In the genomic region with DNA sequence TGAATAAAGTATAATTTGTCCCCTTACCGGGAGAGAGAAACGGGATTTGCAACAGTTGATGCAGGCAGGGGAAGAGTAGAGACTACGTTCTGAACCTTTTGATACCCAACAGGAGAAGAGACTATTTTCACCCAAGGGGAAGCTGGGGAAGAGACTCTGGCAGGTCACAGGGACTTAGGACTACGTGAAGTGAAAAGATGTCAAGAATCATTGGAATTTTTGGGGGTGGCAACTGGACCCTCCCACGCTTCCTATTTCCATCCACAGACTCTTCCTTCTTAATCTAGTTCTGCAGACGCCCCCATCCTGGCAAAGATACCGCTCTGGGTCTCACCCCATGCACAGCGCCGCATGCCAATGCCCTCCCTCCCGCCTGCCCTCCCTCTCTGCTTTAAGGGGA, we compare ENCODE assay signal across 35 cellular contexts. TPM values are rescaled to one million over a fixed set of nuclear protein-coding genes. Genes with fewer than 3 reads are reported as not detected.
"Had no signal": no experiment of that assay in that cellular context is flagged by ENCODE, and none has a peak within 500 bp of the region (broad histone marks: within the 10 kb centered on the region; RNA-seq: fewer than 3 reads in every experiment).

No MANE protein-coding gene starts in this region.

- H3K4me1 ChIP-seq: esophagus muscularis mucosa, foreskin keratinocyte, gastrocnemius medialis, heart left ventricle had no signal

- H3K27ac ChIP-seq: brain microvascular endothelial cell, coronary artery, dorsolateral prefrontal cortex, esophagus muscularis mucosa, foreskin keratinocyte, gastrocnemius medialis, heart left ventricle had no signal

- H3K4me3 ChIP-seq: coronary artery, dorsolateral prefrontal cortex, esophagus muscularis mucosa, gastrocnemius medialis, heart left ventricle had no signal

- H3K36me3 Mint-ChIP-seq: activated CD4-positive, alpha-beta memory T cell treated with anti-CD3 and anti-CD28 coated beads for 36 hours; activated CD8-positive, alpha-beta memory T cell treated with anti-CD3 and anti-CD28 coated beads, Interleukin-2, amount 10 ng/mL, durations not matched to agents 7 days and 5 days; activated naive CD8-positive, alpha-beta T cell; WTC11 had no signal

- H3K27ac Mint-ChIP-seq: activated CD4-positive, alpha-beta memory T cell treated with anti-CD3 and anti-CD28 coated beads for 36 hours; activated CD8-positive, alpha-beta memory T cell treated with anti-CD3 and anti-CD28 coated beads, Interleukin-2, amount 10 ng/mL, durations not matched to agents 7 days and 5 days; activated CD8-positive, alpha-beta T cell treated with anti-CD3 and anti-CD28 coated beads, Interleukin-2, amount 10 ng/mL, durations not matched to agents 7 days and 5 days; activated naive CD8-positive, alpha-beta T cell; activated T-cell treated with anti-CD3 and anti-CD28 coated beads, Interleukin-2, amount 50 U/mL, for 72 hours; dendritic cell treated with granulocyte-macrophage colony-stimulating factor and Interleukin-4, amounts not matched to agents 40 ng/mL and 50 ng/mL, for 4 days; endodermal cell; WTC11 had no signal

- H3K4me3 Mint-ChIP-seq: activated CD4-positive, alpha-beta memory T cell treated with anti-CD3 and anti-CD28 coated beads for 36 hours; activated CD8-positive, alpha-beta memory T cell treated with anti-CD3 and anti-CD28 coated beads, Interleukin-2, amount 10 ng/mL, durations not matched to agents 7 days and 5 days; activated CD8-positive, alpha-beta T cell treated with anti-CD3 and anti-CD28 coated beads, Interleukin-2, amount 10 ng/mL, durations not matched to agents 7 days and 5 days; activated naive CD8-positive, alpha-beta T cell; activated T-cell treated with anti-CD3 and anti-CD28 coated beads, Interleukin-2, amount 50 U/mL, for 72 hours; central memory CD8-positive, alpha-beta T cell; dendritic cell treated with granulocyte-macrophage colony-stimulating factor and Interleukin-4, amounts not matched to agents 40 ng/mL and 50 ng/mL, for 4 days; endodermal cell; WTC11 had no signal

- H3K27me3 ChIP-seq: brain microvascular endothelial cell, foreskin keratinocyte had no signal

- H3K4me1 Mint-ChIP-seq: activated CD8-positive, alpha-beta memory T cell treated with anti-CD3 and anti-CD28 coated beads, Interleukin-2, amount 10 ng/mL, durations not matched to agents 7 days and 5 days; central memory CD8-positive, alpha-beta T cell; endodermal cell had no signal

- H3K9me3 Mint-ChIP-seq: activated CD4-positive, alpha-beta memory T cell treated with anti-CD3 and anti-CD28 coated beads for 36 hours; activated T-cell treated with anti-CD3 and anti-CD28 coated beads, Interleukin-2, amount 50 U/mL, for 72 hours; central memory CD8-positive, alpha-beta T cell; dendritic cell treated with granulocyte-macrophage colony-stimulating factor and Interleukin-4, amounts not matched to agents 40 ng/mL and 50 ng/mL, for 4 days had no signal

- DNase-seq: activated CD4-positive, alpha-beta memory T cell treated with anti-CD3 and anti-CD28 coated beads for 36 hours; activated CD4-positive, alpha-beta T cell treated with anti-CD3 and anti-CD28 coated beads for 1 hour; activated CD4-positive, alpha-beta T cell treated with anti-CD3 and anti-CD28 coated beads for 4 hours; activated CD8-positive, alpha-beta memory T cell treated with anti-CD3 and anti-CD28 coated beads, Interleukin-2, amount 10 ng/mL, durations not matched to agents 7 days and 5 days; activated CD8-positive, alpha-beta memory T cell treated with anti-CD3 and anti-CD28 coated beads, Interleukin-2, amount 50 U/mL, for 4 hours; activated CD8-positive, alpha-beta T cell treated with anti-CD3 and anti-CD28 coated beads, Interleukin-2, amount 10 ng/mL, durations not matched to agents 7 days and 5 days; activated gamma-delta T cell; activated naive CD4-positive, alpha-beta T cell treated with anti-CD3 and anti-CD28 coated beads, Interleukin-2, amount 50 U/mL, for 16 hours; activated naive CD4-positive, alpha-beta T cell treated with Interleukin-2 at 50 U/mL for 16 hours; activated T-cell treated with anti-CD3 and anti-CD28 coated beads, Interleukin-2, amount 50 U/mL, for 1 hour; activated T-cell treated with anti-CD3 and anti-CD28 coated beads, Interleukin-2, amount 50 U/mL, for 72 hours; amniotic stem cell; anterior cingulate cortex; brain microvascular endothelial cell; dorsolateral prefrontal cortex; effector memory CD4-positive, alpha-beta T cell; endodermal cell; erythroblast; foreskin keratinocyte; gastrocnemius medialis; glutamatergic neuron; heart left ventricle; T-helper 2 cell had no signal

- H3K36me3 ChIP-seq: brain microvascular endothelial cell, esophagus muscularis mucosa, gastrocnemius medialis, heart left ventricle had no signal

- ATAC-seq: activated CD8-positive, alpha-beta memory T cell treated with anti-CD3 and anti-CD28 coated beads, Interleukin-2, amount 10 ng/mL, durations not matched to agents 7 days and 5 days; activated CD8-positive, alpha-beta T cell treated with anti-CD3 and anti-CD28 coated beads, Interleukin-2, amount 10 ng/mL, durations not matched to agents 7 days and 5 days; activated T-cell treated with anti-CD3 and anti-CD28 coated beads, Interleukin-2, amount 50 U/mL, for 72 hours; foreskin keratinocyte; gastrocnemius medialis; heart left ventricle; WTC11 had no signal

- H3K9me3 ChIP-seq: esophagus muscularis mucosa, gastrocnemius medialis, heart left ventricle had no signal

RNA-seq across cellular contexts. Expression of a gene that starts 13.8 kb away (rescaled TPM):
- total RNA-seq: activated CD4-positive, alpha-beta memory T cell treated with anti-CD3 and anti-CD28 coated beads for 36 hours; activated CD8-positive, alpha-beta memory T cell treated with anti-CD3 and anti-CD28 coated beads for 36 hours; activated CD8-positive, alpha-beta memory T cell treated with anti-CD3 and anti-CD28 coated beads, Interleukin-2, amount 10 ng/mL, durations not matched to agents 7 days and 5 days; activated CD8-positive, alpha-beta T cell treated with anti-CD3 and anti-CD28 coated beads, Interleukin-2, amount 10 ng/mL, durations not matched to agents 7 days and 5 days; activated T-cell treated with anti-CD3 and anti-CD28 coated beads, Interleukin-2, amount 50 U/mL, for 72 hours; astrocyte; bronchial epithelial cell; cardiac septum; cerebellum; endodermal cell; esophagus muscularis mucosa; foreskin keratinocyte; gastrocnemius medialis; heart left ventricle; T-helper 1 cell treated with Interleukin-12 subunit alpha and Interleukin-12 subunit beta and Interleukin-4 antibody, amounts not matched to agents 30 ng/mL and 1 ng/mL, for 36 hours; WTC11 had no signal

RNA-seq across cellular contexts. Expression of a gene that starts 35.6 kb away (rescaled TPM):
- total RNA-seq: activated CD4-positive, alpha-beta memory T cell treated with anti-CD3 and anti-CD28 coated beads for 36 hours; activated CD8-positive, alpha-beta memory T cell treated with anti-CD3 and anti-CD28 coated beads for 36 hours; activated CD8-positive, alpha-beta memory T cell treated with anti-CD3 and anti-CD28 coated beads, Interleukin-2, amount 10 ng/mL, durations not matched to agents 7 days and 5 days; activated CD8-positive, alpha-beta T cell treated with anti-CD3 and anti-CD28 coated beads, Interleukin-2, amount 10 ng/mL, durations not matched to agents 7 days and 5 days; activated T-cell treated with anti-CD3 and anti-CD28 coated beads, Interleukin-2, amount 50 U/mL, for 72 hours; astrocyte; bronchial epithelial cell; cardiac septum; cerebellum; dorsolateral prefrontal cortex; endodermal cell; esophagus muscularis mucosa; foreskin keratinocyte; gastrocnemius medialis; heart left ventricle; T-helper 1 cell treated with Interleukin-12 subunit alpha and Interleukin-12 subunit beta and Interleukin-4 antibody, amounts not matched to agents 30 ng/mL and 1 ng/mL, for 36 hours; WTC11 had no signal

RNA-seq across cellular contexts. Expression of a gene that starts 38.1 kb away (rescaled TPM):
- total RNA-seq: activated CD4-positive, alpha-beta memory T cell treated with anti-CD3 and anti-CD28 coated beads for 36 hours; activated CD8-positive, alpha-beta memory T cell treated with anti-CD3 and anti-CD28 coated beads for 36 hours; activated CD8-positive, alpha-beta memory T cell treated with anti-CD3 and anti-CD28 coated beads, Interleukin-2, amount 10 ng/mL, durations not matched to agents 7 days and 5 days; activated CD8-positive, alpha-beta T cell treated with anti-CD3 and anti-CD28 coated beads, Interleukin-2, amount 10 ng/mL, durations not matched to agents 7 days and 5 days; activated T-cell treated with anti-CD3 and anti-CD28 coated beads, Interleukin-2, amount 50 U/mL, for 72 hours; astrocyte; bronchial epithelial cell; cardiac septum; cerebellum; endodermal cell; esophagus muscularis mucosa; foreskin keratinocyte; gastrocnemius medialis; heart left ventricle; T-helper 1 cell treated with Interleukin-12 subunit alpha and Interleukin-12 subunit beta and Interleukin-4 antibody, amounts not matched to agents 30 ng/mL and 1 ng/mL, for 36 hours; WTC11 had no signal
